Comparison of ENCODE assay signal across 1 cellular context in the genomic region with DNA sequence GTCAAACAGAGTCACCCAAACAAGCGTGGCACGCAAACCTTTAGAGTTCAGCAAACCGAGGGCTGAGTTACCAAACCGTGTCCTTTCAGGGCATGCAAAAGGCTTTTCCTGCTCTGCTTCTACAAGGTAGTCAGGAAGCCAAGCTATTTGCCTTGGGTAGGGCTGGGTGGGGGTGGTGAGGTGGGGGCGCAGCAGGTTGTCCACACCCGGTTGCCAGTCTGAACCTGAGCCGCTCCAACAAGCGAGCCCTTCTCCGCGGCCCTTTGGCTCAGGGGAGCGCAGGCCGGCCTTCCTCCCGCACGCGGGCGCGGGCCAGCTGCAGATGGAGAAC.
TF ChIP-seq lines count a peak whose summit lies in the region.

No MANE protein-coding gene starts in this region.

TF ChIP-seq in endothelial cell of umbilical vein, 7 proteins besides CTCF, POLR2A, EP300 and RAD21:
- no peak for TF ChIP-seq GATA2 (IDR thresholded peaks at IDR 0.05; ENCODE audit: insufficient read depth, insufficient read length, low read depth, low read length)
- TF ChIP-seq, protein P1, sequence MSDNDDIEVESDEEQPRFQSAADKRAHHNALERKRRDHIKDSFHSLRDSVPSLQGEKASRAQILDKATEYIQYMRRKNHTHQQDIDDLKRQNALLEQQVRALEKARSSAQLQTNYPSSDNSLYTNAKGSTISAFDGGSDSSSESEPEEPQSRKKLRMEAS (IDR thresholded peaks at IDR 0.05; ENCODE audit: insufficient read depth, insufficient read length) = no peak
